Comparison of ENCODE assay signal across 18 cellular contexts in genomic region chr1:189350983-189351616, GRCh38.
A peak's percentile ranks its signal among the peaks of the same experiment; 100 is the strongest.
DNase-seq lines count a peak whose midpoint lies in the region; ATAC-seq and TF ChIP-seq lines count a peak whose summit lies in the region.
"Had no signal": no experiment of that assay in that cellular context is flagged by ENCODE, and none has a peak within 500 bp of the region (broad histone marks: within the 10 kb centered on the region; RNA-seq: fewer than 3 reads in every experiment).

No MANE protein-coding gene starts in this region.

- no peaks in the 10 kb centered on the region for H3K9me2 ChIP-seq in Loucy (replicated peaks; ENCODE audit: low read depth, low read length)

- H3K27me3 ChIP-seq in mammary epithelial cell (ENCODE audit: insufficient read depth, low read length) = no peaks in the 10 kb centered on the region
- no peaks in the 10 kb centered on the region for H3K27me3 ChIP-seq in breast epithelium
- no peaks in the 10 kb centered on the region for H3K27me3 ChIP-seq in Loucy (ENCODE audit: insufficient read depth, low read length, poor library complexity, severe bottlenecking)
- H3K27me3 ChIP-seq in testis = no peaks in the 10 kb centered on the region
- H3K27me3 ChIP-seq: Peyer's patch, stomach had no signal

- 49% methylated on average over 3 of the region's 3 CpGs for WGBS in mammary epithelial cell (ENCODE audit: low coverage, missing lambda C conversion rate)
- 73 to 83% methylated on average over 3 of the region's 3 CpGs for WGBS in testis, 2 donors

- H3F3A ChIP-seq in Loucy (ENCODE audit: low read depth) = no peaks in the 10 kb centered on the region

- TF ChIP-seq CTCF in mammary epithelial cell (conservative IDR thresholded peaks at IDR 0.05 in 1 of 2, IDR thresholded peaks at IDR 0.05 in 1 of 2; ENCODE audit: extremely low read depth in 1 of 2, insufficient read depth in 1 of 2, low read depth in 1 of 2, low read length in 2 of 2) = no peak
- no peak for TF ChIP-seq CTCF in breast epithelium (IDR thresholded peaks at IDR 0.05)
- no peak for TF ChIP-seq CTCF in Loucy (conservative IDR thresholded peaks at IDR 0.05; ENCODE audit: low read length)
- no peak for TF ChIP-seq CTCF in coronary artery (IDR thresholded peaks at IDR 0.05)
- TF ChIP-seq CTCF in testis (IDR thresholded peaks at IDR 0.05) = no peak

- H3K36me3 ChIP-seq in mammary epithelial cell (ENCODE audit: insufficient read depth, low read length) = no peaks in the 10 kb centered on the region
- H3K36me3 ChIP-seq in breast epithelium = no peaks in the 10 kb centered on the region
- H3K36me3 ChIP-seq in Loucy (ENCODE audit: insufficient read depth, low read length) = no peaks in the 10 kb centered on the region
- H3K36me3 ChIP-seq in testis (ENCODE audit: low read depth, missing control alignments) = no peaks in the 10 kb centered on the region
- H3K36me3 ChIP-seq: Peyer's patch, stomach had no signal

- DNase-seq in mammary epithelial cell = no peak
- no peak for DNase-seq in breast epithelium (ENCODE audit: low spot score in 2 of 2)
- DNase-seq in coronary artery (ENCODE audit: low spot score) = no peak
- no peak for DNase-seq in testis
- no peak for DNase-seq in DMS153 treated with DMSO at 0.1 percent for 48 hours (lab: John Stamatoyannopoulos, UW; ENCODE audit: unreplicated experiment)
- no peak for DNase-seq in LoVo (ENCODE audit: low spot score)
- DNase-seq: activated naive CD8-positive, alpha-beta T cell treated with anti-CD3 and anti-CD28 coated beads for 36 hours; cortex of kidney; foreskin melanocyte; natural killer cell; NCI-H1417 treated with DMSO at 0.1 percent for 48 hours; NCI-H774; Peyer's patch; stimulated activated CD4-positive, alpha-beta T cell treated with anti-CD3 and anti-CD28 coated beads, Interleukin-2, amount 100 ng/mL, for 48 hours; stomach had no signal

- dilution Hi-C loops in mammary epithelial cell (cut with HindIII; ENCODE audit: low sequenced_read_pairs) = no loop called here

- no peak overlapping the region for H3K27ac ChIP-seq in mammary epithelial cell (ENCODE audit: insufficient read depth, low read depth, low read length)
- H3K27ac ChIP-seq in breast epithelium = no peak overlapping the region
- no peak overlapping the region for H3K27ac ChIP-seq in coronary artery
- H3K27ac ChIP-seq in testis = no peak overlapping the region
- H3K27ac ChIP-seq: Peyer's patch, skin epidermis, stomach had no signal

- H3K4me2 ChIP-seq in mammary epithelial cell (ENCODE audit: insufficient read depth, low read depth, low read length) (peak overlapping the region; percentile 28), Loucy (ENCODE audit: low read depth, low read length, poor library complexity, severe bottlenecking) (peak overlapping the region; percentile 35)

- no peaks in the 10 kb centered on the region for H4K20me1 ChIP-seq in mammary epithelial cell (ENCODE audit: insufficient read depth, low read length)
- no peaks in the 10 kb centered on the region for H4K20me1 ChIP-seq in Loucy (ENCODE audit: insufficient read depth, low read length, poor library complexity, severe bottlenecking)

- no peaks in the 10 kb centered on the region for H3K4me1 ChIP-seq in mammary epithelial cell (ENCODE audit: insufficient read depth, low read length)
- no peaks in the 10 kb centered on the region for H3K4me1 ChIP-seq in breast epithelium
- H3K4me1 ChIP-seq in Loucy (ENCODE audit: insufficient read depth, low read length, poor library complexity, severe bottlenecking) = no peaks in the 10 kb centered on the region
- no peaks in the 10 kb centered on the region for H3K4me1 ChIP-seq in testis
- H3K4me1 ChIP-seq: Peyer's patch had no signal

- H3K9ac ChIP-seq in mammary epithelial cell (ENCODE audit: insufficient read depth, low read length) (no peak overlapping the region), Loucy (ENCODE audit: low read depth, low read length, poor library complexity, severe bottlenecking) (no peak overlapping the region)

- H2AFZ ChIP-seq in mammary epithelial cell (ENCODE audit: low read depth, low read length) (no peak overlapping the region), Loucy (ENCODE audit: low read length) (peak overlapping the region; percentile 69)

- H3K4me3 ChIP-seq in mammary epithelial cell (replicated peaks in 1 of 3; ENCODE audit: insufficient read depth in 1 of 3, low read depth in 2 of 3, low read length in 3 of 3) (no peak overlapping the region), breast epithelium (no peak overlapping the region), Loucy (ENCODE audit: low read length, poor library complexity, severe bottlenecking) (peak overlapping the region; percentile 32), coronary artery (peak overlapping the region; percentile 0), testis (no peak overlapping the region)
- H3K4me3 ChIP-seq: Peyer's patch, skin epidermis had no signal

- intact Hi-C loops in mammary epithelial cell (cut with micrococcal nuclease) (no loop called here), breast epithelium (cut with DNase I; ENCODE audit: low total_unique reads) (no loop called here), testis (cut with DNase I; ENCODE audit: low total_unique reads) (no loop called here)

- BruUV-seq in mammary epithelial cell (replicated peaks; lab: Mats Ljungman, UMichigan) = no TSS peak

- no peak for ATAC-seq in GM19023 (IDR thresholded peaks at IDR 0.05; ENCODE audit: unreplicated experiment)
- ATAC-seq: natural killer cell had no signal

- H3K9me3 ChIP-seq in mammary epithelial cell (replicated peaks; ENCODE audit: insufficient read depth, low read length) (no peaks in the 10 kb centered on the region), breast epithelium (no peaks in the 10 kb centered on the region), Loucy (ENCODE audit: insufficient read depth, low read depth, low read length) (no peaks in the 10 kb centered on the region), testis (no peaks in the 10 kb centered on the region)
- H3K9me3 ChIP-seq: Peyer's patch, stomach had no signal

- CTCF ChIA-PET in mammary epithelial cell (lab: Charles Lee; ENCODE audit: low non-redundant PET) = no interaction called here

- H3K79me2 ChIP-seq in mammary epithelial cell (ENCODE audit: insufficient read depth, low read length) (no peaks in the 10 kb centered on the region), Loucy (ENCODE audit: insufficient read depth, low read length) (no peaks in the 10 kb centered on the region)

- TF ChIP-seq POLR2A in breast epithelium (IDR thresholded peaks at IDR 0.05) (no peak), testis (IDR thresholded peaks at IDR 0.05) (no peak)

- in situ Hi-C loops in mammary epithelial cell (cut with MboI; ENCODE audit: low sequenced_read_pairs in 2 of 2) = no loop called here

Comparison
In these comparisons a context has a peak if more than half of its experiments do, and no peak if none do; other contexts are left out.
1. H3K4me3 ChIP-seq: peak in Loucy (single experiment) and coronary artery (single experiment); none in mammary epithelial cell (0 of 3), breast epithelium (0 of 3) and testis (0 of 2).